ENCODE assay signal across 2 cellular contexts in the genomic region with DNA sequence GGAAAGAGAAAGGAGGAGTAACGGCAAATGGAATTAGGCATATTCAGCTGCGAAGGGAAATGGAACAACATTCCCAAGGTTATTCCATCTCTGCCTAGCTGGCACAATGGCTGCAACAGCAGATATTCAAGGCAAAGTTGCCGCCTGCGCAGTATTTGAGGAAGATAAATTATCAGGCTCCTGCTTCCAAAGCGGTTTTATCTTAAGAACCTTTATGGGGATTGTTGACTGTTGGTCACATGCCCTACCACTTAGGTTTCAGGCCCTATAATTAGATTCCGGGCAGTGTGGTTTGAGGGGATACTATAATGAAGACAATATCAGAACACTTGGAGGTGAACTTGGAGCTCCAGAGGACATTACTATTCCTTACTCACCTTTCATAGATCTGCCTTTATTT.
TF ChIP-seq lines count a peak whose summit lies in the region.

No MANE protein-coding gene starts in this region.

TF ChIP-seq in GM23338, 12 proteins besides CTCF, POLR2A, EP300 and RAD21:
- TF ChIP-seq, protein P1, sequence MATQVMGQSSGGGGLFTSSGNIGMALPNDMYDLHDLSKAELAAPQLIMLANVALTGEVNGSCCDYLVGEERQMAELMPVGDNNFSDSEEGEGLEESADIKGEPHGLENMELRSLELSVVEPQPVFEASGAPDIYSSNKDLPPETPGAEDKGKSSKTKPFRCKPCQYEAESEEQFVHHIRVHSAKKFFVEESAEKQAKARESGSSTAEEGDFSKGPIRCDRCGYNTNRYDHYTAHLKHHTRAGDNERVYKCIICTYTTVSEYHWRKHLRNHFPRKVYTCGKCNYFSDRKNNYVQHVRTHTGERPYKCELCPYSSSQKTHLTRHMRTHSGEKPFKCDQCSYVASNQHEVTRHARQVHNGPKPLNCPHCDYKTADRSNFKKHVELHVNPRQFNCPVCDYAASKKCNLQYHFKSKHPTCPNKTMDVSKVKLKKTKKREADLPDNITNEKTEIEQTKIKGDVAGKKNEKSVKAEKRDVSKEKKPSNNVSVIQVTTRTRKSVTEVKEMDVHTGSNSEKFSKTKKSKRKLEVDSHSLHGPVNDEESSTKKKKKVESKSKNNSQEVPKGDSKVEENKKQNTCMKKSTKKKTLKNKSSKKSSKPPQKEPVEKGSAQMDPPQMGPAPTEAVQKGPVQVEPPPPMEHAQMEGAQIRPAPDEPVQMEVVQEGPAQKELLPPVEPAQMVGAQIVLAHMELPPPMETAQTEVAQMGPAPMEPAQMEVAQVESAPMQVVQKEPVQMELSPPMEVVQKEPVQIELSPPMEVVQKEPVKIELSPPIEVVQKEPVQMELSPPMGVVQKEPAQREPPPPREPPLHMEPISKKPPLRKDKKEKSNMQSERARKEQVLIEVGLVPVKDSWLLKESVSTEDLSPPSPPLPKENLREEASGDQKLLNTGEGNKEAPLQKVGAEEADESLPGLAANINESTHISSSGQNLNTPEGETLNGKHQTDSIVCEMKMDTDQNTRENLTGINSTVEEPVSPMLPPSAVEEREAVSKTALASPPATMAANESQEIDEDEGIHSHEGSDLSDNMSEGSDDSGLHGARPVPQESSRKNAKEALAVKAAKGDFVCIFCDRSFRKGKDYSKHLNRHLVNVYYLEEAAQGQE (IDR thresholded peaks at IDR 0.05; ENCODE audit: unreplicated experiment), result no peak
- TF ChIP-seq JUNB (IDR thresholded peaks at IDR 0.05; ENCODE audit: unreplicated experiment) (no peak), STAT1 (IDR thresholded peaks at IDR 0.05; ENCODE audit: unreplicated experiment) (no peak)

TF ChIP-seq in H1, 55 proteins besides CTCF, POLR2A, EP300 and RAD21:
- TF ChIP-seq, protein P2, sequence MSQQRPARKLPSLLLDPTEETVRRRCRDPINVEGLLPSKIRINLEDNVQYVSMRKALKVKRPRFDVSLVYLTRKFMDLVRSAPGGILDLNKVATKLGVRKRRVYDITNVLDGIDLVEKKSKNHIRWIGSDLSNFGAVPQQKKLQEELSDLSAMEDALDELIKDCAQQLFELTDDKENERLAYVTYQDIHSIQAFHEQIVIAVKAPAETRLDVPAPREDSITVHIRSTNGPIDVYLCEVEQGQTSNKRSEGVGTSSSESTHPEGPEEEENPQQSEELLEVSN (IDR thresholded peaks at IDR 0.05), result no peak
